ENCODE assay signal across 1 cellular context in the genomic region with DNA sequence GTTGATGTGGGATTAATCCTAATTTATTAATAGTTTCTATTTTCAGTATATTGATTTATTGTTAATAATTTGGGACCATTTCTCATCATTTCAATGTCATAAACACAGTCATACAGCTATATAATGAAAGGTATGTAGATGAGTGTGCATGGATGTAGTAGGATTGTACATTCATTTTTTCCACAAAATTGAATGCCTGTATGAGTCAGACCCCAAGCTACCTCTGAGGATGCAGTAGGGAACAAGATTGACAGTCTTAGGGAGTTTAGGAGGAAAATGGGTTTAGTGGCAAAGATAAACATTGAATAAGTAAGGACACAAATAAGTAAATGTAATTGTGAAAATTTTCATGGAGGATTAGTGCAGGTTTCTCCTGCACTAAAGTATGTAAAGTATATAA.
TF ChIP-seq lines count a peak whose summit lies in the region.

No MANE protein-coding gene starts in this region.

TF ChIP-seq in IMR-90, 13 proteins besides CTCF, POLR2A, EP300 and RAD21:
- no peak for TF ChIP-seq MXI1 (IDR thresholded peaks at IDR 0.05; ENCODE audit: borderline replicate concordance, low read depth, low read length)
- TF ChIP-seq FOS (IDR thresholded peaks at IDR 0.05; ENCODE audit: low read depth, low read length), result no peak
- no peak for TF ChIP-seq MAZ (IDR thresholded peaks at IDR 0.05; ENCODE audit: borderline replicate concordance, low read depth, low read length)
- no peak for TF ChIP-seq RFX5 (IDR thresholded peaks at IDR 0.05; ENCODE audit: low read depth, low read length)
- no peak for TF ChIP-seq RCOR1 (IDR thresholded peaks at IDR 0.05; ENCODE audit: insufficient replicate concordance, low read length)
- TF ChIP-seq, protein P1, sequence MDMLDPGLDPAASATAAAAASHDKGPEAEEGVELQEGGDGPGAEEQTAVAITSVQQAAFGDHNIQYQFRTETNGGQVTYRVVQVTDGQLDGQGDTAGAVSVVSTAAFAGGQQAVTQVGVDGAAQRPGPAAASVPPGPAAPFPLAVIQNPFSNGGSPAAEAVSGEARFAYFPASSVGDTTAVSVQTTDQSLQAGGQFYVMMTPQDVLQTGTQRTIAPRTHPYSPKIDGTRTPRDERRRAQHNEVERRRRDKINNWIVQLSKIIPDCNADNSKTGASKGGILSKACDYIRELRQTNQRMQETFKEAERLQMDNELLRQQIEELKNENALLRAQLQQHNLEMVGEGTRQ (IDR thresholded peaks at IDR 0.05; ENCODE audit: low read depth, low read length), result no peak
- no peak for TF ChIP-seq MAFK (IDR thresholded peaks at IDR 0.05; ENCODE audit: low read depth, low read length)
- no peak for TF ChIP-seq ELK1 (IDR thresholded peaks at IDR 0.05; ENCODE audit: borderline replicate concordance, low read depth, low read length)
- no peak for TF ChIP-seq BHLHE40 (IDR thresholded peaks at IDR 0.05; ENCODE audit: low read depth, low read length)
- TF ChIP-seq CHD1 (IDR thresholded peaks at IDR 0.05; ENCODE audit: low read depth, low read length), result no peak
- no peak for TF ChIP-seq CEBPB (IDR thresholded peaks at IDR 0.05; ENCODE audit: low read depth, low read length)
- TF ChIP-seq SMC3 (IDR thresholded peaks at IDR 0.05; ENCODE audit: low read depth, low read length), result no peak
